ENCODE assay signal across 22 cellular contexts in the genomic region with DNA sequence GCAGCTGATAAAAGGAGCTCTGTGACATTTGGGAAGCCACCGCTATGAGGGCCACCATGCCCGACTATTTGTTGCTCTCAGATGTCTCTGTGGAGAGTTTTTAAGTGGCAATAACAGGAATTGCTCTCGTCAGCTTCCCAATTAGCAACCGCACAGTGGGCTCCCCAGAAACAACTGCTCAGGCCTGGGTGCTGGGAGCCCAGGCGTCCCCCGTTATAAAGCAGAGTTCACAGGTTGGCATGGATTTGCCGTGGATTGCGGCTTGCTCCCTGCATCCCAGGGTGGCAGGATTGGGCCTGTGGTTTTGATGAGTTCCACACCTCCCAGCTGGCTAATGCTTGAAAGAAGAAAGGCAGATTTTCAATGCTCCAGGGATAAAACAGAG.
DNase-seq lines count a peak whose midpoint lies in the region; ATAC-seq and TF ChIP-seq lines count a peak whose summit lies in the region.
"Had no signal": no experiment of that assay in that cellular context is flagged by ENCODE, and none has a peak within 500 bp of the region (broad histone marks: within the 10 kb centered on the region; RNA-seq: fewer than 3 reads in every experiment).

No MANE protein-coding gene starts in this region.

- H3K36me3 Mint-ChIP-seq in brain, result no peaks in the 10 kb centered on the region
- peaks cover 21% of the 10 kb centered on the region for H3K36me3 Mint-ChIP-seq in memory B cell
- peaks cover 26 to 40% of the 10 kb centered on the region in 2 donors for H3K36me3 Mint-ChIP-seq in stimulated activated naive B cell treated with anti-CD40 and anti-IgM and Interleukin-4, amounts not matched to agents 10 μg/mL and 1 μg/mL and 100 μg/mL, for 72 hours

- H3K27me3 Mint-ChIP-seq in brain (no peaks in the 10 kb centered on the region), memory B cell (no peaks in the 10 kb centered on the region)
- H3K27me3 Mint-ChIP-seq in stimulated activated naive B cell treated with anti-CD40 and anti-IgM and Interleukin-4, amounts not matched to agents 10 μg/mL and 1 μg/mL and 100 μg/mL, for 72 hours, result no peaks in the 10 kb centered on the region
- H3K27me3 Mint-ChIP-seq: B cell; CD4-positive, CD25-positive, alpha-beta regulatory T cell had no signal

- no peak overlapping the region for H3K9ac ChIP-seq in colonic mucosa (ENCODE audit: low read depth in 2 of 2, low read length in 2 of 2)

- no peaks in the 10 kb centered on the region for H3K9me3 ChIP-seq in colonic mucosa
- H3K9me3 ChIP-seq: Peyer's patch had no signal

- no peaks in the 10 kb centered on the region for H3K36me3 ChIP-seq in colonic mucosa
- H3K36me3 ChIP-seq: Peyer's patch had no signal

- TF ChIP-seq CTCF in brain (conservative IDR thresholded peaks at IDR 0.05) (no peak), colonic mucosa (IDR thresholded peaks at IDR 0.05) (no peak)

- no peaks in the 10 kb centered on the region for H3K4me1 ChIP-seq in colonic mucosa
- H3K4me1 ChIP-seq: Peyer's patch had no signal

- ATAC-seq in memory B cell (ENCODE audit: low read depth) (no peak), GM19324 (IDR thresholded peaks at IDR 0.05; ENCODE audit: low FRiP score, unreplicated experiment) (no peak)
- ATAC-seq in stimulated activated naive B cell treated with anti-CD40 and anti-IgM and Interleukin-4, amounts not matched to agents 10 μg/mL and 1 μg/mL and 100 μg/mL, for 72 hours (replicated peaks), result no peak
- ATAC-seq: HepG2 had no signal

- DNase-seq in NCI-H2107 (lab: John Stamatoyannopoulos, UW) (peak; percentile 50), memory B cell (ENCODE audit: low spot score in 2 of 2) (no peak), NCI-H2196 (lab: John Stamatoyannopoulos, UW; ENCODE audit: unreplicated experiment) (no peak), colonic mucosa (no peak), NCI-H1694 treated with DMSO at 0.1 percent for 48 hours (lab: John Stamatoyannopoulos, UW) (no peak)
- no peak for DNase-seq in stimulated activated naive B cell treated with anti-CD40 and anti-IgM and Interleukin-4, amounts not matched to agents 10 μg/mL and 1 μg/mL and 100 μg/mL, for 72 hours
- DNase-seq: CD4-positive, CD25-positive, alpha-beta regulatory T cell; H7; Karpas-422; NCI-H1092; NCI-H1417 treated with DMSO at 0.1 percent for 48 hours; NCI-H187; NCI-H2081 treated with DMSO at 0.1 percent for 48 hours; NCI-H2227 treated with DMSO at 0.1 percent for 48 hours; NCI-H526 treated with DMSO at 0.1 percent for 48 hours; OCI-M1; Peyer's patch; SHP77 treated with DMSO at 0.1 percent for 48 hours had no signal

- peaks cover 55% of the 10 kb centered on the region for H3K4me1 Mint-ChIP-seq in brain
- H3K4me1 Mint-ChIP-seq in memory B cell, result peaks cover 28% of the 10 kb centered on the region
- H3K4me1 Mint-ChIP-seq in stimulated activated naive B cell treated with anti-CD40 and anti-IgM and Interleukin-4, amounts not matched to agents 10 μg/mL and 1 μg/mL and 100 μg/mL, for 72 hours, result peaks cover 29 to 52% of the 10 kb centered on the region in 2 donors

- H3K4me3 ChIP-seq in colonic mucosa, result no peak overlapping the region
- H3K4me3 ChIP-seq: Peyer's patch had no signal

- H3K9me3 Mint-ChIP-seq in brain (no peaks in the 10 kb centered on the region), memory B cell (no peaks in the 10 kb centered on the region)
- no peaks in the 10 kb centered on the region for H3K9me3 Mint-ChIP-seq in stimulated activated naive B cell treated with anti-CD40 and anti-IgM and Interleukin-4, amounts not matched to agents 10 μg/mL and 1 μg/mL and 100 μg/mL, for 72 hours
- H3K9me3 Mint-ChIP-seq: CD4-positive, CD25-positive, alpha-beta regulatory T cell had no signal

- H3K4me3 Mint-ChIP-seq in brain (no peak overlapping the region), memory B cell (no peak overlapping the region)
- no peak overlapping the region for H3K4me3 Mint-ChIP-seq in stimulated activated naive B cell treated with anti-CD40 and anti-IgM and Interleukin-4, amounts not matched to agents 10 μg/mL and 1 μg/mL and 100 μg/mL, for 72 hours
- H3K4me3 Mint-ChIP-seq: B cell had no signal

- H3K27ac Mint-ChIP-seq in brain, result peak overlapping the region in 4 of 5 experiments; percentile 41 to 88 (median 72)
- H3K27ac Mint-ChIP-seq in memory B cell, result peak overlapping the region; percentile 89
- H3K27ac Mint-ChIP-seq in stimulated activated naive B cell treated with anti-CD40 and anti-IgM and Interleukin-4, amounts not matched to agents 10 μg/mL and 1 μg/mL and 100 μg/mL, for 72 hours, result peak overlapping the region; percentile 59
- H3K27ac Mint-ChIP-seq: CD4-positive, CD25-positive, alpha-beta regulatory T cell had no signal

- H3K27ac ChIP-seq in colonic mucosa, result no peak overlapping the region
- H3K27ac ChIP-seq: Peyer's patch had no signal

- intact Hi-C loops in colonic mucosa (cut with DNase I), result no loop called here

- no peaks in the 10 kb centered on the region for H3K27me3 ChIP-seq in colonic mucosa
- H3K27me3 ChIP-seq: Peyer's patch had no signal
